8 cellular contexts compared by ENCODE assay signal in the genomic region with DNA sequence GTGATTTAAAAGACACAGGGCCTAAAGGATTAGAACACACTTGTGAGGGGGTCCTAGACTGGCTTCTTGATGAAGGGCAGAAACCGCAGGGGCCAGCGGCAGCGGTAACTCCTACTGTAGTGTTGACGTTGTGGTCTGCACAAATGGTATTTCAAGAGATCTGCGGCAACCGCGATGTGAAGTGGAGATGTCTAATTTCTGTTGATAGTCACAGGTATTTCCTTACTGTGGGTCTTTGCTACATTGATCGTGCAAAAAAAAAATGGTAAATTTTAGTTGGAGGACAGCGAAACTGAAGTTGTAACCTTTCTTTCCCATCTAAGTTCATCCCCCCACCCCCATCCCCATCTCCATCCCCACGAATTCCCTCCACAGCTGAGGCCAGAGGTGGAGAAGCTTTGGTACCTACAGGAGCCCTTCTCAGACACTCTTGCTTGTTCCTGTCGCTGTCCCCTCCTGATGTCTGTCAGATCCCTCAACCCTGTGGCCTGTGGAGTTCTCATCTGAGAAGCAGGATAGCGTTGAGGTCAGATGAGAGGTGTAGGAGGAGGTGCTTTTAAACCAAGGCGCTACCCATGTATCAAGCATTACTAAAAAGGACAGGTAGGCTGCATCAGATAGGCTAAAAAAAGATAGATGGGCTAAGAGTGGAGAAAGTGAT. TPM values are rescaled to one million over a fixed set of nuclear protein-coding genes. Genes with fewer than 3 reads are reported as not detected.
DNase-seq lines count a peak whose midpoint lies in the region; ATAC-seq and TF ChIP-seq lines count a peak whose summit lies in the region.

No MANE protein-coding gene starts in this region.

- 16% methylated on average over 8 of the region's 13 CpGs for WGBS in mammary epithelial cell (ENCODE audit: low coverage, missing lambda C conversion rate)
- WGBS in stomach, 5 donors = 6 to 11% (median 8%) methylated on average over 13 of the region's 13 CpGs

- peaks cover 38% of the 10 kb centered on the region for H3K79me2 ChIP-seq in mammary epithelial cell (ENCODE audit: insufficient read depth, low read length)

- CTCF ChIA-PET in mammary epithelial cell (lab: Charles Lee; ENCODE audit: low non-redundant PET) = no interaction called here

- TF ChIP-seq EP300 in stomach (IDR thresholded peaks at IDR 0.05) = no peak

- H3K4me1 ChIP-seq in BE2C (peaks cover 7% of the 10 kb centered on the region), SJCRH30 (0 out of 2 replicates have a peak, but pooled peaks cover 5% of the 10 kb centered on the region), mammary epithelial cell (ENCODE audit: insufficient read depth, low read length) (peaks cover 26% of the 10 kb centered on the region), stomach (peaks cover 15 to 29% (median 24%) of the 10 kb centered on the region in 4 donors)

- dilution Hi-C loops in mammary epithelial cell (cut with HindIII; ENCODE audit: low sequenced_read_pairs) = no loop called here

- no peaks in the 10 kb centered on the region for H3K9me3 ChIP-seq in BE2C
- no peaks in the 10 kb centered on the region for H3K9me3 ChIP-seq in SJCRH30 (replicated peaks)
- H3K9me3 ChIP-seq in mammary epithelial cell (replicated peaks; ENCODE audit: insufficient read depth, low read length) = no peaks in the 10 kb centered on the region
- H3K9me3 ChIP-seq in stomach = no peaks in the 10 kb centered on the region

- H3K27me3 ChIP-seq in BE2C (no peaks in the 10 kb centered on the region), SJCRH30 (no peaks in the 10 kb centered on the region), mammary epithelial cell (ENCODE audit: insufficient read depth, low read length) (no peaks in the 10 kb centered on the region), stomach (no peaks in the 10 kb centered on the region)

- TSS peak; percentile 38 for BruUV-seq in mammary epithelial cell (replicated peaks; lab: Mats Ljungman, UMichigan)

- intact Hi-C loops in mammary epithelial cell (cut with micrococcal nuclease) (loop anchor here (1.0 to 10.0 kb wide), 2 partner anchors 82 to 156 kb away; no protein-coding TSS in a partner anchor), stomach (cut with DNase I; ENCODE audit: low total_unique reads) (loop anchor here (10.0 kb wide), 1 partner anchor 316 kb away; a partner anchor contains a TSS)

- H3K27ac ChIP-seq in SJCRH30 (peak overlapping the region; percentile 51), mammary epithelial cell (ENCODE audit: insufficient read depth, low read depth, low read length) (peak overlapping the region; percentile 64), stomach (peak overlapping the region; percentile 19 to 89 (median 86))

- no peak for TF ChIP-seq POLR2A in stomach (IDR thresholded peaks at IDR 0.05)

- no peaks in the 10 kb centered on the region; the same call in 1 of the 2 replicates for H3K36me3 ChIP-seq in BE2C
- H3K36me3 ChIP-seq in SJCRH30 = no peaks in the 10 kb centered on the region
- H3K36me3 ChIP-seq in mammary epithelial cell (ENCODE audit: insufficient read depth, low read length) = no peaks in the 10 kb centered on the region
- H3K36me3 ChIP-seq in stomach = peaks cover 0 to 5% (median 3%) of the 10 kb centered on the region in 4 donors

- ATAC-seq in GM18511 (IDR thresholded peaks at IDR 0.05; ENCODE audit: unreplicated experiment) (peak; percentile 31), HG03432 (IDR thresholded peaks at IDR 0.05; ENCODE audit: unreplicated experiment) (peak; percentile 18)

- peak overlapping the region; percentile 98 for H2AFZ ChIP-seq in mammary epithelial cell (ENCODE audit: low read depth, low read length)

- H4K20me1 ChIP-seq in mammary epithelial cell (ENCODE audit: insufficient read depth, low read length) = no peaks in the 10 kb centered on the region

- H3K9ac ChIP-seq in mammary epithelial cell (ENCODE audit: insufficient read depth, low read length) = peak overlapping the region; percentile 66

- H3K4me3 ChIP-seq in BE2C (ENCODE audit: low read depth, low read length) (peak overlapping the region; percentile 84), SJCRH30 (peak overlapping the region; percentile 78), mammary epithelial cell (replicated peaks in 1 of 3; ENCODE audit: insufficient read depth in 1 of 3, low read depth in 2 of 3, low read length in 3 of 3) (peak overlapping the region; percentile 78 to 94 (median 86)), stomach (peak overlapping the region; percentile 71 to 90 (median 81))

- peak; percentile 38 for DNase-seq in BE2C
- peak; percentile 33 to 39 for DNase-seq in SJCRH30
- DNase-seq in mammary epithelial cell = peak; percentile 25
- peak; percentile 21 for DNase-seq in kidney glomerular epithelial cell (lab: John Stamatoyannopoulos, UW)
- DNase-seq in stomach = no peak
- no peak for DNase-seq in GM19240 (ENCODE audit: insufficient read length, low spot score)

- TF ChIP-seq CTCF in BE2C (IDR thresholded peaks at IDR 0.05; ENCODE audit: low read depth, low read length) = no peak
- TF ChIP-seq CTCF in mammary epithelial cell (conservative IDR thresholded peaks at IDR 0.05 in 1 of 2, IDR thresholded peaks at IDR 0.05 in 1 of 2; ENCODE audit: extremely low read depth in 1 of 2, insufficient read depth in 1 of 2, low read depth in 1 of 2, low read length in 2 of 2) = no peak
- TF ChIP-seq CTCF in stomach (IDR thresholded peaks at IDR 0.05) = no peak

- in situ Hi-C loops in mammary epithelial cell (cut with MboI; ENCODE audit: low sequenced_read_pairs in 2 of 2) = loop anchor here (5.0 to 25.0 kb wide), 2 partner anchors 314 kb away; a partner anchor contains a TSS

- H3K4me2 ChIP-seq in mammary epithelial cell (ENCODE audit: insufficient read depth, low read depth, low read length) = peak overlapping the region; percentile 88

RNA-seq across cellular contexts. Expression of a gene that starts 0.6 kb away (rescaled TPM):
- 129 TPM for polyA plus RNA-seq in BE2C (2012; ENCODE audit: insufficient read depth, insufficient read length, low read depth)
- total RNA-seq in SJCRH30 (2014; rRNA removed; shearing (Covaris generic)) = 18.1 and 21.0 TPM in 2 replicates
- total RNA-seq in mammary epithelial cell (10 to 100 TPM; 15.3 to 47.0 TPM), stomach (10 to 100 TPM; 14.9 to 46.3 (median 24.6) TPM)
- polyA plus RNA-seq in mammary epithelial cell (23.3 TPM), stomach (10 to 100 TPM; 43.5 to 56.3 (median 51.8) TPM)
- 7.8 TPM for polyA minus RNA-seq in mammary epithelial cell

Comparison
In these comparisons a context has a peak if more than half of its experiments do, and no peak if none do; other contexts are left out.
1. DNase-seq: peak in BE2C (single experiment), SJCRH30 (2 of 2), mammary epithelial cell (single experiment) and kidney glomerular epithelial cell (single experiment); none in stomach (single experiment) and GM19240 (single experiment).
2. Peak in every context shown above with its lines, with median percentiles within 50 percentile points of each other: H3K4me3 ChIP-seq and H3K27ac ChIP-seq.